1 cellular context compared by ENCODE assay signal in the genomic region with DNA sequence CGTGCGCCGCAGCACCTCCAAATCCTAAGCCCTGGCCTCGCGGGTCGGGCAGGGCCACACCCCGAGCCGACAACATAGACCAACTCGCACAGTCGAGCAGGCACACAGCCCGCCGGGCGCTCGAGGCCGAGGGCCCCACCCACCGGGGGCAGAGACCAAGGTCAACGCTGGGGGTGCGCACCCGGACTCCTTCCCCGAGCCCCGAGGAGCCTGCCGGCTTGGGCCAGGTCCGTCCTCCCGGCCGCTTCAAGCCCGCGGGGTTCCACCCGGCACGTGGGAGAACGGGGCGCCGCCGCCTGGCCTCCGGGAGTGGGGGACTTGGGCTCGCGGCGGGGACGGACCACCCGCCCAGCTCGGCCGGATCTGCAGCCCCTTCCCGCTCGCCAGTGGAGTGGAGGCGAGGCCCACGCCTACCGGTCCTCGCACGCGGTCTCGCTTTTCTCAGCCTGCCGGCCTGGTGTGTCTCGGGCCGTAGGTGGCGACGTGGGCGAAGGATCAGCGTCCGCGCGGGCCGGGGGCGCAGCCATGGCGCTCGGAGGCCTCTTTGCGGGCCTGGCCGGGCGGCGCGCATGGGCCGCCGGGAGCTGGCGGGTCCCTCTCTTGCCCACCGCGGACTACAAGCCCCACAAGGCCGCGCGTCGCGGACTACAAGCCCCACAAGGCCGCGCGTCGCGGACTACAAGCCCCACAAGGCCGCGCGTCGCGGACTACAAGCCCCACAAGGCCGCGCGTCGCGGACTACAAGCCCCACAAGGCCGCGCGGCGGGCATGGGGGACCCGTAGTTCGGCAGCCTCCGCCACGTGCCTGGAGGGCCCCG.
TF ChIP-seq lines count a peak whose summit lies in the region.

A gene (minus strand): TSS at position 571 of the 818 bp plus-strand sequence. CDS start 44 bp downstream, at position 527.

TF ChIP-seq in H1, 55 proteins besides CTCF, POLR2A, EP300 and RAD21 (continues in another document):
- TF ChIP-seq BCL11A (IDR thresholded peaks at IDR 0.05; ENCODE audit: low read depth in 2 of 2, low read length in 2 of 2) (no peak), SP2 (IDR thresholded peaks at IDR 0.05; ENCODE audit: low read length) (no peak), MAFK (IDR thresholded peaks at IDR 0.05; ENCODE audit: low read depth, low read length) (no peak), TBP (IDR thresholded peaks at IDR 0.05; ENCODE audit: low read depth, low read length) (no peak), TEAD4 (IDR thresholded peaks at IDR 0.05; ENCODE audit: low read depth, low read length) (no peak), CHD1 (IDR thresholded peaks at IDR 0.05; ENCODE audit: low read depth, low read length) (no peak), HDAC6 (IDR thresholded peaks at IDR 0.05; ENCODE audit: low read depth, low read length) (no peak), CREB1 (IDR thresholded peaks at IDR 0.05) (peak; percentile 75), NRF1 (IDR thresholded peaks at IDR 0.05; ENCODE audit: low read depth, low read length) (0 out of 2 replicates have a peak, but pooled peaks have one; percentile 11), RFX5 (IDR thresholded peaks at IDR 0.05; ENCODE audit: borderline replicate concordance, low read depth, low read length) (no peak), BRCA1 (IDR thresholded peaks at IDR 0.05; ENCODE audit: low read depth, low read length) (no peak), YY1 (IDR thresholded peaks at IDR 0.05; ENCODE audit: low read depth, low read length) (peak; percentile 89), RXRA (IDR thresholded peaks at IDR 0.05; ENCODE audit: insufficient read depth, low read depth, low read length) (no peak), SRF (IDR thresholded peaks at IDR 0.05; ENCODE audit: low read depth, low read length) (0 out of 2 replicates have a peak, but pooled peaks have one; percentile 20), ZNF274 (IDR thresholded peaks at IDR 0.05; ENCODE audit: borderline replicate concordance, extremely low read depth, low read length) (no peak), RBBP5 (IDR thresholded peaks at IDR 0.05; ENCODE audit: borderline replicate concordance, low read depth, low read length) (peak; percentile 53; the same call in 1 of the 2 replicates), CEBPB (IDR thresholded peaks at IDR 0.05; ENCODE audit: low read depth, low read length) (no peak), CHD2 (IDR thresholded peaks at IDR 0.05; ENCODE audit: low read length) (peak; percentile 63; the same call in 1 of the 2 replicates), SIN3A (conservative IDR thresholded peaks at IDR 0.05 in 1 of 2, IDR thresholded peaks at IDR 0.05 in 1 of 2; ENCODE audit: low read depth in 1 of 2, low read length in 2 of 2) (peak in 1 of 2 experiments; percentile 89; a peak in 1 of 4 replicates), SAP30 (IDR thresholded peaks at IDR 0.05; ENCODE audit: insufficient read depth, insufficient replicate concordance, low read length) (no peak), JUND (IDR thresholded peaks at IDR 0.05; ENCODE audit: low read length) (no peak), BACH1 (IDR thresholded peaks at IDR 0.05; ENCODE audit: low read length) (no peak), SIX5 (IDR thresholded peaks at IDR 0.05; ENCODE audit: low read depth, low read length) (peak; percentile 95), CTBP2 (IDR thresholded peaks at IDR 0.05; ENCODE audit: borderline replicate concordance, insufficient read depth, insufficient read length, low read length) (no peak), GABPA (IDR thresholded peaks at IDR 0.05; ENCODE audit: borderline replicate concordance, insufficient read depth, low read length) (no peak), TCF12 (IDR thresholded peaks at IDR 0.05; ENCODE audit: low read depth, low read length) (no peak), TAF7 (optimal IDR thresholded peaks at IDR 0.05; ENCODE audit: borderline replicate concordance, low read depth, low read length) (no peak), ASH2L (IDR thresholded peaks at IDR 0.05; ENCODE audit: low read length) (peak; percentile 71), POU5F1 (IDR thresholded peaks at IDR 0.05; ENCODE audit: low read depth, low read length) (no peak), SUZ12 (IDR thresholded peaks at IDR 0.05; ENCODE audit: low read length) (no peak), TAF1 (IDR thresholded peaks at IDR 0.05; ENCODE audit: low read depth, low read length) (0 out of 2 replicates have a peak, but pooled peaks have one; percentile 58), SP1 (IDR thresholded peaks at IDR 0.05; ENCODE audit: low read depth, low read length) (peak; percentile 65; the same call in 1 of the 2 replicates), CBX5 (IDR thresholded peaks at IDR 0.05; ENCODE audit: low read depth, low read length) (no peak), EZH2 (IDR thresholded peaks at IDR 0.05; ENCODE audit: low read depth, low read length, severe bottlenecking) (no peak), SP4 (IDR thresholded peaks at IDR 0.05; ENCODE audit: low read length) (no peak), NANOG (IDR thresholded peaks at IDR 0.05; ENCODE audit: insufficient read depth, low read depth, low read length, poor library complexity, severe bottlenecking) (no peak), CBX8 (IDR thresholded peaks at IDR 0.05; ENCODE audit: borderline replicate concordance, low read depth, low read length) (no peak), KDM5A (IDR thresholded peaks at IDR 0.05; ENCODE audit: low read length) (0 out of 2 replicates have a peak, but pooled peaks have one; percentile 10), JUN (IDR thresholded peaks at IDR 0.05; ENCODE audit: low read depth, low read length) (no peak), PHF8 (conservative IDR thresholded peaks at IDR 0.05; ENCODE audit: low read depth, low read length) (peak; percentile 84), KDM1A (IDR thresholded peaks at IDR 0.05; ENCODE audit: borderline replicate concordance, low read length) (no peak), HDAC2 (IDR thresholded peaks at IDR 0.05; ENCODE audit: borderline replicate concordance in 1 of 2, low read depth in 2 of 2, low read length in 2 of 2) (no peak), SIRT6 (IDR thresholded peaks at IDR 0.05; ENCODE audit: low read length) (no peak), GTF2F1 (IDR thresholded peaks at IDR 0.05; ENCODE audit: borderline replicate concordance, low read depth, low read length) (no peak), RNF2 (IDR thresholded peaks at IDR 0.05; ENCODE audit: borderline replicate concordance, low read depth, low read length, missing control alignments, poor library complexity, severe bottlenecking) (no peak), FOSL1 (IDR thresholded peaks at IDR 0.05; ENCODE audit: insufficient read depth, low read depth, low read length) (no peak), KDM4A (IDR thresholded peaks at IDR 0.05; ENCODE audit: low read depth, low read length, severe bottlenecking) (peak; percentile 89), EGR1 (IDR thresholded peaks at IDR 0.05; ENCODE audit: borderline replicate concordance, low read depth, low read length) (no peak)
- TF ChIP-seq, protein P1, sequence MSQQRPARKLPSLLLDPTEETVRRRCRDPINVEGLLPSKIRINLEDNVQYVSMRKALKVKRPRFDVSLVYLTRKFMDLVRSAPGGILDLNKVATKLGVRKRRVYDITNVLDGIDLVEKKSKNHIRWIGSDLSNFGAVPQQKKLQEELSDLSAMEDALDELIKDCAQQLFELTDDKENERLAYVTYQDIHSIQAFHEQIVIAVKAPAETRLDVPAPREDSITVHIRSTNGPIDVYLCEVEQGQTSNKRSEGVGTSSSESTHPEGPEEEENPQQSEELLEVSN (IDR thresholded peaks at IDR 0.05) = peak; percentile 24; the same call in 1 of the 2 replicates
- TF ChIP-seq, protein P2, sequence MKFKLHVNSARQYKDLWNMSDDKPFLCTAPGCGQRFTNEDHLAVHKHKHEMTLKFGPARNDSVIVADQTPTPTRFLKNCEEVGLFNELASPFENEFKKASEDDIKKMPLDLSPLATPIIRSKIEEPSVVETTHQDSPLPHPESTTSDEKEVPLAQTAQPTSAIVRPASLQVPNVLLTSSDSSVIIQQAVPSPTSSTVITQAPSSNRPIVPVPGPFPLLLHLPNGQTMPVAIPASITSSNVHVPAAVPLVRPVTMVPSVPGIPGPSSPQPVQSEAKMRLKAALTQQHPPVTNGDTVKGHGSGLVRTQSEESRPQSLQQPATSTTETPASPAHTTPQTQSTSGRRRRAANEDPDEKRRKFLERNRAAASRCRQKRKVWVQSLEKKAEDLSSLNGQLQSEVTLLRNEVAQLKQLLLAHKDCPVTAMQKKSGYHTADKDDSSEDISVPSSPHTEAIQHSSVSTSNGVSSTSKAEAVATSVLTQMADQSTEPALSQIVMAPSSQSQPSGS (IDR thresholded peaks at IDR 0.05; ENCODE audit: low read length) = no peak
- TF ChIP-seq, protein P3, sequence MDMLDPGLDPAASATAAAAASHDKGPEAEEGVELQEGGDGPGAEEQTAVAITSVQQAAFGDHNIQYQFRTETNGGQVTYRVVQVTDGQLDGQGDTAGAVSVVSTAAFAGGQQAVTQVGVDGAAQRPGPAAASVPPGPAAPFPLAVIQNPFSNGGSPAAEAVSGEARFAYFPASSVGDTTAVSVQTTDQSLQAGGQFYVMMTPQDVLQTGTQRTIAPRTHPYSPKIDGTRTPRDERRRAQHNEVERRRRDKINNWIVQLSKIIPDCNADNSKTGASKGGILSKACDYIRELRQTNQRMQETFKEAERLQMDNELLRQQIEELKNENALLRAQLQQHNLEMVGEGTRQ (IDR thresholded peaks at IDR 0.05; ENCODE audit: low read length) = peak; percentile 69; the same call in 1 of the 2 replicates
- TF ChIP-seq, protein P4, sequence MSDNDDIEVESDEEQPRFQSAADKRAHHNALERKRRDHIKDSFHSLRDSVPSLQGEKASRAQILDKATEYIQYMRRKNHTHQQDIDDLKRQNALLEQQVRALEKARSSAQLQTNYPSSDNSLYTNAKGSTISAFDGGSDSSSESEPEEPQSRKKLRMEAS (IDR thresholded peaks at IDR 0.05) = peak; percentile 91
- TF ChIP-seq, protein P5, sequence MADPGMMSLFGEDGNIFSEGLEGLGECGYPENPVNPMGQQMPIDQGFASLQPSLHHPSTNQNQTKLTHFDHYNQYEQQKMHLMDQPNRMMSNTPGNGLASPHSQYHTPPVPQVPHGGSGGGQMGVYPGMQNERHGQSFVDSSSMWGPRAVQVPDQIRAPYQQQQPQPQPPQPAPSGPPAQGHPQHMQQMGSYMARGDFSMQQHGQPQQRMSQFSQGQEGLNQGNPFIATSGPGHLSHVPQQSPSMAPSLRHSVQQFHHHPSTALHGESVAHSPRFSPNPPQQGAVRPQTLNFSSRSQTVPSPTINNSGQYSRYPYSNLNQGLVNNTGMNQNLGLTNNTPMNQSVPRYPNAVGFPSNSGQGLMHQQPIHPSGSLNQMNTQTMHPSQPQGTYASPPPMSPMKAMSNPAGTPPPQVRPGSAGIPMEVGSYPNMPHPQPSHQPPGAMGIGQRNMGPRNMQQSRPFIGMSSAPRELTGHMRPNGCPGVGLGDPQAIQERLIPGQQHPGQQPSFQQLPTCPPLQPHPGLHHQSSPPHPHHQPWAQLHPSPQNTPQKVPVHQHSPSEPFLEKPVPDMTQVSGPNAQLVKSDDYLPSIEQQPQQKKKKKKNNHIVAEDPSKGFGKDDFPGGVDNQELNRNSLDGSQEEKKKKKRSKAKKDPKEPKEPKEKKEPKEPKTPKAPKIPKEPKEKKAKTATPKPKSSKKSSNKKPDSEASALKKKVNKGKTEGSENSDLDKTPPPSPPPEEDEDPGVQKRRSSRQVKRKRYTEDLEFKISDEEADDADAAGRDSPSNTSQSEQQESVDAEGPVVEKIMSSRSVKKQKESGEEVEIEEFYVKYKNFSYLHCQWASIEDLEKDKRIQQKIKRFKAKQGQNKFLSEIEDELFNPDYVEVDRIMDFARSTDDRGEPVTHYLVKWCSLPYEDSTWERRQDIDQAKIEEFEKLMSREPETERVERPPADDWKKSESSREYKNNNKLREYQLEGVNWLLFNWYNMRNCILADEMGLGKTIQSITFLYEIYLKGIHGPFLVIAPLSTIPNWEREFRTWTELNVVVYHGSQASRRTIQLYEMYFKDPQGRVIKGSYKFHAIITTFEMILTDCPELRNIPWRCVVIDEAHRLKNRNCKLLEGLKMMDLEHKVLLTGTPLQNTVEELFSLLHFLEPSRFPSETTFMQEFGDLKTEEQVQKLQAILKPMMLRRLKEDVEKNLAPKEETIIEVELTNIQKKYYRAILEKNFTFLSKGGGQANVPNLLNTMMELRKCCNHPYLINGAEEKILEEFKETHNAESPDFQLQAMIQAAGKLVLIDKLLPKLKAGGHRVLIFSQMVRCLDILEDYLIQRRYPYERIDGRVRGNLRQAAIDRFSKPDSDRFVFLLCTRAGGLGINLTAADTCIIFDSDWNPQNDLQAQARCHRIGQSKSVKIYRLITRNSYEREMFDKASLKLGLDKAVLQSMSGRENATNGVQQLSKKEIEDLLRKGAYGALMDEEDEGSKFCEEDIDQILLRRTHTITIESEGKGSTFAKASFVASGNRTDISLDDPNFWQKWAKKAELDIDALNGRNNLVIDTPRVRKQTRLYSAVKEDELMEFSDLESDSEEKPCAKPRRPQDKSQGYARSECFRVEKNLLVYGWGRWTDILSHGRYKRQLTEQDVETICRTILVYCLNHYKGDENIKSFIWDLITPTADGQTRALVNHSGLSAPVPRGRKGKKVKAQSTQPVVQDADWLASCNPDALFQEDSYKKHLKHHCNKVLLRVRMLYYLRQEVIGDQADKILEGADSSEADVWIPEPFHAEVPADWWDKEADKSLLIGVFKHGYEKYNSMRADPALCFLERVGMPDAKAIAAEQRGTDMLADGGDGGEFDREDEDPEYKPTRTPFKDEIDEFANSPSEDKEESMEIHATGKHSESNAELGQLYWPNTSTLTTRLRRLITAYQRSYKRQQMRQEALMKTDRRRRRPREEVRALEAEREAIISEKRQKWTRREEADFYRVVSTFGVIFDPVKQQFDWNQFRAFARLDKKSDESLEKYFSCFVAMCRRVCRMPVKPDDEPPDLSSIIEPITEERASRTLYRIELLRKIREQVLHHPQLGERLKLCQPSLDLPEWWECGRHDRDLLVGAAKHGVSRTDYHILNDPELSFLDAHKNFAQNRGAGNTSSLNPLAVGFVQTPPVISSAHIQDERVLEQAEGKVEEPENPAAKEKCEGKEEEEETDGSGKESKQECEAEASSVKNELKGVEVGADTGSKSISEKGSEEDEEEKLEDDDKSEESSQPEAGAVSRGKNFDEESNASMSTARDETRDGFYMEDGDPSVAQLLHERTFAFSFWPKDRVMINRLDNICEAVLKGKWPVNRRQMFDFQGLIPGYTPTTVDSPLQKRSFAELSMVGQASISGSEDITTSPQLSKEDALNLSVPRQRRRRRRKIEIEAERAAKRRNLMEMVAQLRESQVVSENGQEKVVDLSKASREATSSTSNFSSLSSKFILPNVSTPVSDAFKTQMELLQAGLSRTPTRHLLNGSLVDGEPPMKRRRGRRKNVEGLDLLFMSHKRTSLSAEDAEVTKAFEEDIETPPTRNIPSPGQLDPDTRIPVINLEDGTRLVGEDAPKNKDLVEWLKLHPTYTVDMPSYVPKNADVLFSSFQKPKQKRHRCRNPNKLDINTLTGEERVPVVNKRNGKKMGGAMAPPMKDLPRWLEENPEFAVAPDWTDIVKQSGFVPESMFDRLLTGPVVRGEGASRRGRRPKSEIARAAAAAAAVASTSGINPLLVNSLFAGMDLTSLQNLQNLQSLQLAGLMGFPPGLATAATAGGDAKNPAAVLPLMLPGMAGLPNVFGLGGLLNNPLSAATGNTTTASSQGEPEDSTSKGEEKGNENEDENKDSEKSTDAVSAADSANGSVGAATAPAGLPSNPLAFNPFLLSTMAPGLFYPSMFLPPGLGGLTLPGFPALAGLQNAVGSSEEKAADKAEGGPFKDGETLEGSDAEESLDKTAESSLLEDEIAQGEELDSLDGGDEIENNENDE (IDR thresholded peaks at IDR 0.05; ENCODE audit: insufficient replicate concordance, low read length) = no peak
- TF ChIP-seq, protein P6, sequence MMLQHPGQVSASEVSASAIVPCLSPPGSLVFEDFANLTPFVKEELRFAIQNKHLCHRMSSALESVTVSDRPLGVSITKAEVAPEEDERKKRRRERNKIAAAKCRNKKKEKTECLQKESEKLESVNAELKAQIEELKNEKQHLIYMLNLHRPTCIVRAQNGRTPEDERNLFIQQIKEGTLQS (IDR thresholded peaks at IDR 0.05; ENCODE audit: insufficient read depth, low read depth, low read length) = peak; percentile 76; the same call in 1 of the 2 replicates
